Comparison of ENCODE assay signal across 17 cellular contexts in the genomic region with DNA sequence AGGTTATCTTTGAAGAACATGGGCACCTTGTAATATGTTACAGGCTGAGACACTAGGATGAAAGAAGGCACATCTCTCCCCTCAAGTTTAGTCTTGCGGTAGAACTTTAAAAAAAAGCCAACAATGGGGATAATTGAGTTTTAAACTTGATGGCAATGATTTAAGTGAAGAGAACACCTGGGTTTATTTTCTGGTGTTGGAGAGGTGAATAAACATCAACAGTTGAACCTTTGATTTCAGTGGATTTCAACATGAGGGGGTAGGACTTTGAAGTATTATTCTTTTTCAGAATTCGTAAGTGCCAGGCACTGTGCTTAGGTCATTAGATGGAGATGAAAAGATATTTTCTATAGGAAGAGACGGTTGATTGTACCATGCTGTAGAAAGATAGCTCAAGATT. TPM values are rescaled to one million over a fixed set of nuclear protein-coding genes. Genes with fewer than 3 reads are reported as not detected.
A peak's percentile ranks its signal among the peaks of the same experiment; 100 is the strongest.
DNase-seq lines count a peak whose midpoint lies in the region; ATAC-seq and TF ChIP-seq lines count a peak whose summit lies in the region.
"Had no signal": no experiment of that assay in that cellular context is flagged by ENCODE, and none has a peak within 500 bp of the region (broad histone marks: within the 10 kb centered on the region; RNA-seq: fewer than 3 reads in every experiment).

No MANE protein-coding gene starts in this region.

- H3K27me3 ChIP-seq in CD4-positive, alpha-beta memory T cell (ENCODE audit: insufficient read depth, low read length), result no peaks in the 10 kb centered on the region
- H3K27me3 ChIP-seq in IMR-90 (ENCODE audit: control insufficient read depth, insufficient read depth, low read length) (no peaks in the 10 kb centered on the region), MM.1S (replicated peaks; ENCODE audit: insufficient read depth, low read length) (no peaks in the 10 kb centered on the region), foreskin keratinocyte (no peaks in the 10 kb centered on the region)
- H3K27me3 ChIP-seq: right atrium auricular region had no signal

- dilution Hi-C loops in IMR-90 (cut with HindIII; ENCODE audit: low sequenced_read_pairs, unreplicated experiment), result no loop called here

- no peaks in the 10 kb centered on the region for H3K9me3 ChIP-seq in CD4-positive, alpha-beta memory T cell (ENCODE audit: control insufficient read depth in 1 of 2, low read length in 2 of 2)
- H3K9me3 ChIP-seq in IMR-90 (ENCODE audit: control insufficient read depth, insufficient read depth, low read length), result no peaks in the 10 kb centered on the region
- H3K9me3 ChIP-seq in MM.1S (replicated peaks; ENCODE audit: insufficient read depth, low read length), result no peaks in the 10 kb centered on the region
- H3K9me3 ChIP-seq: lower lobe of right lung, right atrium auricular region, SK-N-SH had no signal

- 0 out of 2 replicates have a peak, but pooled peaks have one; percentile 42 for TF ChIP-seq POLR2A in IMR-90 (IDR thresholded peaks at IDR 0.05; ENCODE audit: low read depth, low read length)

- H3K4me3 ChIP-seq in CD4-positive, alpha-beta memory T cell (ENCODE audit: low read length in 2 of 2), result no peak overlapping the region
- no peak overlapping the region for H3K4me3 ChIP-seq in IMR-90 (ENCODE audit: insufficient read depth, low read depth, low read length)
- H3K4me3 ChIP-seq in MM.1S (ENCODE audit: low read length), result no peak overlapping the region
- H3K4me3 ChIP-seq: lower lobe of right lung, right atrium auricular region had no signal

- no peak overlapping the region for H2BK20ac ChIP-seq in IMR-90 (ENCODE audit: low read depth, low read length)

- 0 out of 2 replicates have a peak, but pooled peaks cover 4% of the 10 kb centered on the region for H3F3A ChIP-seq in MM.1S (ENCODE audit: insufficient read depth, low read length)

- peaks cover 98% of the 10 kb centered on the region for H3K79me2 ChIP-seq in MM.1S (ENCODE audit: low read length)

- H3K4me1 ChIP-seq in CD4-positive, alpha-beta memory T cell (ENCODE audit: insufficient read depth, low read length), result peaks cover 81% of the 10 kb centered on the region
- H3K4me1 ChIP-seq in IMR-90 (ENCODE audit: control insufficient read depth, insufficient read depth, low read length) (peaks cover 24% of the 10 kb centered on the region), MM.1S (ENCODE audit: low read length) (no peaks in the 10 kb centered on the region), foreskin keratinocyte (peaks cover 64% of the 10 kb centered on the region)

- no peak for DNase-seq in CD4-positive, alpha-beta memory T cell
- DNase-seq in IMR-90 (no peak), natural killer cell (no peak), MM.1S (no peak), foreskin keratinocyte (no peak), Ammon's horn (ENCODE audit: low spot score) (no peak)
- no peak for DNase-seq in activated naive CD8-positive, alpha-beta T cell treated with anti-CD3 and anti-CD28 coated beads for 36 hours
- DNase-seq: EL; Karpas-422; lower lobe of right lung; NCI-H146; nephron progenitor cell; OCI-M1; SK-N-SH; stimulated activated CD4-positive, alpha-beta T cell treated with anti-CD3 and anti-CD28 coated beads, Interleukin-1b, Interleukin-23, amount 100 ng/mL, for 48 hours had no signal

- H3K27ac Mint-ChIP-seq in CD4-positive, alpha-beta memory T cell, result peak overlapping the region; percentile 3 to 87 (median 81)
- peak overlapping the region; percentile 78 for H3K27ac Mint-ChIP-seq in activated naive CD8-positive, alpha-beta T cell treated with anti-CD3 and anti-CD28 coated beads for 36 hours
- H3K27ac Mint-ChIP-seq in natural killer cell, result peak overlapping the region; percentile 82 to 88
- H3K27ac Mint-ChIP-seq: nephron progenitor cell had no signal

- no TSS peak for BruUV-seq in IMR-90 (replicated peaks; lab: Mats Ljungman, UMichigan)

- H3K27me3 Mint-ChIP-seq in CD4-positive, alpha-beta memory T cell, result no peaks in the 10 kb centered on the region
- no peaks in the 10 kb centered on the region for H3K27me3 Mint-ChIP-seq in activated naive CD8-positive, alpha-beta T cell treated with anti-CD3 and anti-CD28 coated beads for 36 hours
- no peaks in the 10 kb centered on the region for H3K27me3 Mint-ChIP-seq in natural killer cell (ENCODE audit: low read depth in 2 of 2)

- H3K27ac ChIP-seq in CD4-positive, alpha-beta memory T cell (ENCODE audit: low read depth, low read length), result no peak overlapping the region
- H3K27ac ChIP-seq in IMR-90 (ENCODE audit: insufficient read depth, low read length) (no peak overlapping the region), MM.1S (ENCODE audit: low read length) (no peak overlapping the region), foreskin keratinocyte (no peak overlapping the region)
- H3K27ac ChIP-seq: C4-2B, lower lobe of right lung, right atrium auricular region had no signal

- H3K4me2 ChIP-seq in IMR-90 (ENCODE audit: low read depth, low read length) (no peak overlapping the region), MM.1S (ENCODE audit: low read depth, low read length) (no peak overlapping the region)
- H3K4me2 ChIP-seq: SK-N-SH had no signal

- H3K9me2 ChIP-seq in MM.1S (replicated peaks; ENCODE audit: insufficient read depth, low read length), result no peaks in the 10 kb centered on the region
- H3K9me2 ChIP-seq: SK-N-SH had no signal

- no peaks in the 10 kb centered on the region for H3K9me3 Mint-ChIP-seq in CD4-positive, alpha-beta memory T cell
- H3K9me3 Mint-ChIP-seq in activated naive CD8-positive, alpha-beta T cell treated with anti-CD3 and anti-CD28 coated beads for 36 hours, result no peaks in the 10 kb centered on the region
- no peaks in the 10 kb centered on the region for H3K9me3 Mint-ChIP-seq in natural killer cell
- H3K9me3 Mint-ChIP-seq: nephron progenitor cell had no signal

- CTCF ChIA-PET in CD4-positive, alpha-beta memory T cell (lab: Charles Lee; ENCODE audit: partially characterized antibody), result interaction anchor here (0.7 to 1.8 kb wide), 2 partner anchors 12 to 25 kb away, joined by 4 to 8 read pairs; no protein-coding TSS in a partner anchor
- CTCF ChIA-PET in IMR-90 (lab: Yijun Ruan, JAX), result no interaction called here

- intact Hi-C loops in CD4-positive, alpha-beta memory T cell (cut with micrococcal nuclease), result no loop called here
- intact Hi-C loops in IMR-90 (cut with micrococcal nuclease) (no loop called here), natural killer cell (cut with micrococcal nuclease) (no loop called here)

- H3K4me1 Mint-ChIP-seq in CD4-positive, alpha-beta memory T cell, result peaks cover 65 to 97% (median 82%) of the 10 kb centered on the region in 4 donors
- peaks cover 90% of the 10 kb centered on the region for H3K4me1 Mint-ChIP-seq in activated naive CD8-positive, alpha-beta T cell treated with anti-CD3 and anti-CD28 coated beads for 36 hours
- peaks cover 92 to 95% of the 10 kb centered on the region in 2 donors for H3K4me1 Mint-ChIP-seq in natural killer cell

- H3K9ac ChIP-seq in IMR-90 (ENCODE audit: low read depth, low read length) (no peak overlapping the region), MM.1S (ENCODE audit: low read length) (no peak overlapping the region)
- H3K9ac ChIP-seq: SK-N-SH had no signal

- WGBS in IMR-90 (ENCODE audit: extremely low coverage in 2 of 2, insufficient read length in 1 of 2), 2 experiments, result 92% methylated on average over 2 of the region's 3 CpGs; no CpG with 5 or more reads in 1 of the 2 experiments

- H3K14ac ChIP-seq in IMR-90 (replicated peaks; ENCODE audit: low read depth, low read length), result no peak overlapping the region

- no peak overlapping the region for H4K91ac ChIP-seq in IMR-90 (ENCODE audit: insufficient read depth, low read depth, low read length)

- H3K4ac ChIP-seq in IMR-90 (ENCODE audit: low read depth, low read length), result no peak overlapping the region

- H3K9me1 ChIP-seq in IMR-90 (ENCODE audit: insufficient read depth, low read length), result peaks cover 22% of the 10 kb centered on the region

- ATAC-seq in IMR-90 (ENCODE audit: low read depth), result no peak
- no peak for ATAC-seq in natural killer cell
- ATAC-seq in foreskin keratinocyte, result no peak
- ATAC-seq: lower lobe of right lung had no signal

- TF ChIP-seq CTCF in IMR-90 (conservative IDR thresholded peaks at IDR 0.05; ENCODE audit: low read depth, low read length) (no peak), natural killer cell (IDR thresholded peaks at IDR 0.05) (no peak), MM.1S (IDR thresholded peaks at IDR 0.05; ENCODE audit: low read length) (no peak), foreskin keratinocyte (conservative IDR thresholded peaks at IDR 0.05) (no peak)

- no peak overlapping the region for H2BK15ac ChIP-seq in IMR-90 (ENCODE audit: low read depth, low read length)

- POLR2A ChIA-PET in CD4-positive, alpha-beta memory T cell (lab: Charles Lee; ENCODE audit: partially characterized antibody), result interaction anchor here (0.6 to 1.5 kb wide), 3 partner anchors 15 to 22 kb away, joined by 3 to 4 read pairs (median 4); no protein-coding TSS in a partner anchor
- POLR2A ChIA-PET in IMR-90 (lab: Charles Lee; ENCODE audit: unreplicated experiment), result interaction anchor here (0.5 kb wide), 1 partner anchor 82 kb away, joined by 3 read pairs; no protein-coding TSS in a partner anchor

- H3K4me3 Mint-ChIP-seq in CD4-positive, alpha-beta memory T cell, result peak overlapping the region in 6 of 8 donors; percentile 2 to 71 (median 54)
- no peak overlapping the region for H3K4me3 Mint-ChIP-seq in activated naive CD8-positive, alpha-beta T cell treated with anti-CD3 and anti-CD28 coated beads for 36 hours
- peak overlapping the region; percentile 73 for H3K4me3 Mint-ChIP-seq in natural killer cell
- H3K4me3 Mint-ChIP-seq: nephron progenitor cell had no signal

- no peak overlapping the region for H3K56ac ChIP-seq in IMR-90 (ENCODE audit: extremely low read depth, insufficient read depth, low read length)

- no peak overlapping the region for H4K8ac ChIP-seq in IMR-90 (ENCODE audit: low read depth in 2 of 2, low read length in 2 of 2)

- H3K36me3 ChIP-seq in CD4-positive, alpha-beta memory T cell (ENCODE audit: insufficient read depth, low read length), result peaks cover 50% of the 10 kb centered on the region
- H3K36me3 ChIP-seq in IMR-90 (ENCODE audit: control insufficient read depth, insufficient read depth, low read length) (peaks cover 31% of the 10 kb centered on the region), MM.1S (replicated peaks; ENCODE audit: insufficient read depth, low read length) (peaks cover 11% of the 10 kb centered on the region; the same call in 1 of the 2 replicates)

- in situ Hi-C loops in IMR-90 (cut with MboI; ENCODE audit: low sequenced_read_pairs), result loop anchor here (25.0 kb wide), 1 partner anchor 1824 kb away; a partner anchor contains a TSS

- peaks cover 16 to 62% of the 10 kb centered on the region in 2 experiments for H3K79me1 ChIP-seq in IMR-90 (ENCODE audit: low read depth in 1 of 2, low read length in 2 of 2)

- no peak overlapping the region for H2BK120ac ChIP-seq in IMR-90 (ENCODE audit: low read depth, low read length)

- H4K20me1 ChIP-seq in IMR-90 (ENCODE audit: insufficient read depth, low read length) (peaks cover 95% of the 10 kb centered on the region), MM.1S (ENCODE audit: insufficient read depth, low read length) (peaks cover 46% of the 10 kb centered on the region)

- H2AFZ ChIP-seq in IMR-90 (replicated peaks; ENCODE audit: low read length, poor library complexity) (no peak overlapping the region), MM.1S (ENCODE audit: low read length) (no peak overlapping the region)

- H2AK5ac ChIP-seq in IMR-90 (ENCODE audit: low read depth, low read length), result no peak overlapping the region

- H3K36me3 Mint-ChIP-seq in CD4-positive, alpha-beta memory T cell, result peaks cover 32 to 86% of the 10 kb centered on the region in 2 donors
- peaks cover 75% of the 10 kb centered on the region for H3K36me3 Mint-ChIP-seq in activated naive CD8-positive, alpha-beta T cell treated with anti-CD3 and anti-CD28 coated beads for 36 hours
- no peaks in the 10 kb centered on the region for H3K36me3 Mint-ChIP-seq in natural killer cell

- H4K5ac ChIP-seq in IMR-90 (ENCODE audit: low read depth, low read length), result no peak overlapping the region

- no peak overlapping the region for H2BK5ac ChIP-seq in IMR-90 (ENCODE audit: low read depth, low read length, poor library complexity, severe bottlenecking)

- H3K23ac ChIP-seq in IMR-90 (ENCODE audit: low read depth, low read length), result no peak overlapping the region

- H2AK9ac ChIP-seq in IMR-90 (replicated peaks; ENCODE audit: low read depth, low read length, poor library complexity), result no peak overlapping the region

- no peak overlapping the region for H3K18ac ChIP-seq in IMR-90 (ENCODE audit: low read depth, low read length)

- no peak for TF ChIP-seq RAD21 in IMR-90 (IDR thresholded peaks at IDR 0.05; ENCODE audit: low read length)

RNA-seq across cellular contexts. Expression of a gene that starts 22.3 kb away (rescaled TPM):
- 10 to 100 TPM; 89.6 to 90.5 TPM for total RNA-seq in CD4-positive, alpha-beta memory T cell
- 10 to 100 TPM in 1 of 2 donors, 1 to 10 TPM in 1; 7.2 to 21.1 TPM for polyA plus RNA-seq in CD4-positive, alpha-beta memory T cell
- total RNA-seq in IMR-90 (2012; rRNA removed) (56.5 and 81.9 TPM in 2 replicates), natural killer cell (100 to 1,000 TPM; 135 to 145 (median 138) TPM), foreskin keratinocyte (61.3 and 68.2 TPM in 2 replicates)
- polyA plus RNA-seq in IMR-90 (2012; rRNA removed) (18.4 and 22.2 TPM in 2 replicates), foreskin keratinocyte (14.3 and 16.4 TPM in 2 replicates)
- polyA plus RNA-seq in IMR-90 (2012; cell fraction: cytosol; rRNA removed), result 5.9 and 7.3 TPM in 2 replicates
- 5.7 and 23.8 TPM in 2 replicates for polyA plus RNA-seq in IMR-90 (2012; cell fraction: nucleus; rRNA removed; ENCODE audit: low replicate concordance)
- 10 to 100 TPM; 64.5 to 65.5 TPM for total RNA-seq in activated naive CD8-positive, alpha-beta T cell treated with anti-CD3 and anti-CD28 coated beads for 36 hours
